15 cellular contexts compared by ENCODE assay signal in the genomic region with DNA sequence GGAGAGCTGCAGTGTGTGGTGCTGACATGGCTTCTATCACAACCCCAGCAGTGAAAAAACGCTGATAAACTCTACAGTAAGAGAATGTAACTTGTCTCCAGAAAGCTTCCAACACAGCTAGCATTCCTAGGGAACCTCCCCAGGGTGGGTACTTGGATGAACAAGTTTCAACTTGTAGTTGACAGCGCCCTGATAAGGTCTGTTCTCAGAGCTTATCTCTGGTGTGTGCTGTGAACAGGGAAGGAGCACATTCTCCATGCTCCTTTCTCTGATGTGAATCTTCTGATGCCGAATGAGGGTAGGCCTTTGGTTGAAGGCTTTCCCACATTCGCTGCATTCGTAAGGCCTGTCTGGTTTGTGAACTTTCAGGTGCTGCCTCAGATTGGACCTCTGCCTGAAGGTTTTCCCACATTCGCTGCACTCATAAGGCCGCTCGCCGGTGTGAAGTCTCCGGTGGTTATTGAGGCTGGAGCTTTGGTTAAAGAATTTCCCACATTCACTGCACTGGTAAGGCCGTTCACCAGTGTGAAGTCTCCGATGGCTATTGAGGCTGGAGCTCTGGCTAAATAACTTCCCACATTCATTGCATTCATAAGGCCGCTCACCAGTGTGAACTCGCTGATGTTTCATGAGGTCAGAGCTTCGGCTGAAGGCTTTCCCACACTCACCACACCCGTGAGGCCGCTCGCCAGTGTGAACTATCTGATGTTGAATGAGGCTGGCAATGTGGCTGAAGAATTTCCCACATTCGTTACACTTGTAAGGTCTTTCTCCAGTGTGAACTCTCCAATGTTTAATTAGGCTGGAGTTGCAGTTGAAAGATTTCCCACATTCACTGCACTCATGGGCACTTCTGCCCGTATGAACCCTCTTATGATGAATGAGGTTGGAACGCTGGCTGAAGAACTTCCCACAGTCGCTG. TPM values are rescaled to one million over a fixed set of nuclear protein-coding genes. Genes with fewer than 3 reads are reported as not detected.
DNase-seq lines count a peak whose midpoint lies in the region; ATAC-seq and TF ChIP-seq lines count a peak whose summit lies in the region.
"Had no signal": no experiment of that assay in that cellular context is flagged by ENCODE, and none has a peak within 500 bp of the region (broad histone marks: within the 10 kb centered on the region; RNA-seq: fewer than 3 reads in every experiment).

No MANE protein-coding gene starts in this region.

- H3K4me1 Mint-ChIP-seq in CD8-positive, alpha-beta T cell (ENCODE audit: low read depth) = peaks cover 26% of the 10 kb centered on the region
- peaks cover 15% of the 10 kb centered on the region for H3K4me1 Mint-ChIP-seq in osteocyte (ENCODE audit: unreplicated experiment)

- no peak overlapping the region for H3K4me3 Mint-ChIP-seq in CD8-positive, alpha-beta T cell
- no peak overlapping the region for H3K4me3 Mint-ChIP-seq in osteocyte (ENCODE audit: unreplicated experiment)
- H3K4me3 Mint-ChIP-seq: HFFc6 had no signal

- peaks cover 80% of the 10 kb centered on the region for H3K9me3 ChIP-seq in CD8-positive, alpha-beta T cell (ENCODE audit: low read length)
- peaks cover 59% of the 10 kb centered on the region for H3K9me3 ChIP-seq in HUES48 (ENCODE audit: control insufficient read depth, insufficient read depth, low read length)
- H3K9me3 ChIP-seq in duodenal mucosa (ENCODE audit: control insufficient read depth in 1 of 2, low read length in 2 of 2) = peaks cover 67 to 79% of the 10 kb centered on the region in 2 donors

- peaks cover 92% of the 10 kb centered on the region for H3K36me3 Mint-ChIP-seq in CD8-positive, alpha-beta T cell
- H3K36me3 Mint-ChIP-seq in osteocyte (ENCODE audit: unreplicated experiment) = peaks cover 58% of the 10 kb centered on the region

- H3K27me3 Mint-ChIP-seq in CD8-positive, alpha-beta T cell (ENCODE audit: low read depth) = no peaks in the 10 kb centered on the region
- no peaks in the 10 kb centered on the region for H3K27me3 Mint-ChIP-seq in osteocyte (ENCODE audit: unreplicated experiment)

- peaks cover 15% of the 10 kb centered on the region for H3K4me1 ChIP-seq in CD8-positive, alpha-beta T cell (ENCODE audit: insufficient read depth, low read length)
- H3K4me1 ChIP-seq in HUES48 (ENCODE audit: control insufficient read depth, insufficient read depth, low read length) (peaks cover 8% of the 10 kb centered on the region; the same call in 1 of the 2 replicates), duodenal mucosa (ENCODE audit: control insufficient read depth in 1 of 2, insufficient read depth in 2 of 2, low read length in 2 of 2) (peaks cover 12 to 14% of the 10 kb centered on the region in 2 donors)

- no peaks in the 10 kb centered on the region for H3K27me3 ChIP-seq in CD8-positive, alpha-beta T cell (ENCODE audit: insufficient read depth, low read length)
- H3K27me3 ChIP-seq in HUES48 (ENCODE audit: control insufficient read depth, insufficient read depth, low read length) (peaks cover 6% of the 10 kb centered on the region), duodenal mucosa (ENCODE audit: control insufficient read depth in 1 of 2, insufficient read depth in 2 of 2, low read length in 2 of 2) (no peaks in the 10 kb centered on the region)

- peaks cover 56% of the 10 kb centered on the region for H3K9me3 Mint-ChIP-seq in CD8-positive, alpha-beta T cell
- H3K9me3 Mint-ChIP-seq in osteocyte (ENCODE audit: unreplicated experiment) = peaks cover 39% of the 10 kb centered on the region

- H3K27ac ChIP-seq in CD8-positive, alpha-beta T cell (ENCODE audit: low read depth, low read length) = no peak overlapping the region
- H3K27ac ChIP-seq in HUES48 (ENCODE audit: low read depth, low read length) (no peak overlapping the region), duodenal mucosa (ENCODE audit: low read depth, low read length) (no peak overlapping the region)

- intact Hi-C loops in CD8-positive, alpha-beta T cell (cut with DNase I, micrococcal nuclease) = no loop called here

- TF ChIP-seq CTCF in CD8-positive, alpha-beta T cell (IDR thresholded peaks at IDR 0.05) = no peak
- no peak for TF ChIP-seq CTCF in osteocyte (IDR thresholded peaks at IDR 0.05)

- DNase-seq in CD8-positive, alpha-beta T cell = no peak
- peak; percentile 72 for DNase-seq in osteocyte (ENCODE audit: extremely low spot score, unreplicated experiment)
- DNase-seq in NOMO-1 (lab: John Stamatoyannopoulos, UW; ENCODE audit: unreplicated experiment in 2 of 2) = no peak
- DNase-seq in putamen (ENCODE audit: low spot score) = no peak
- DNase-seq: DMS79, GOT3, HFFc6, IMR-90, NCI-H1417, NCI-H2029, NCI-H510A, SHP77 treated with DMSO at 0.1 percent for 48 hours had no signal

- H3K27ac Mint-ChIP-seq in CD8-positive, alpha-beta T cell = no peak overlapping the region
- no peak overlapping the region for H3K27ac Mint-ChIP-seq in osteocyte (ENCODE audit: unreplicated experiment)
- H3K27ac Mint-ChIP-seq: HFFc6 had no signal

- H3K9ac ChIP-seq in HUES48 (ENCODE audit: low read depth, low read length) (no peak overlapping the region), duodenal mucosa (ENCODE audit: low read depth in 1 of 2, low read length in 2 of 2) (no peak overlapping the region)

- peaks cover 39% of the 10 kb centered on the region for H3K36me3 ChIP-seq in CD8-positive, alpha-beta T cell (ENCODE audit: insufficient read depth, low read length)
- H3K36me3 ChIP-seq in HUES48 (ENCODE audit: control insufficient read depth, insufficient read depth, low read length) = peaks cover 32% of the 10 kb centered on the region
- H3K36me3 ChIP-seq in duodenal mucosa (ENCODE audit: control insufficient read depth in 1 of 2, insufficient read depth in 2 of 2, low read length in 2 of 2) = peaks cover 45 to 56% of the 10 kb centered on the region in 2 donors

- peak overlapping the region; percentile 24 for H3K4me3 ChIP-seq in CD8-positive, alpha-beta T cell (ENCODE audit: low read depth, low read length)
- H3K4me3 ChIP-seq in HUES48 (ENCODE audit: low read depth, low read length) (0 out of 2 replicates have a peak overlapping the region, but pooled peaks have one; percentile 2), duodenal mucosa (ENCODE audit: low read depth in 1 of 2, low read length in 2 of 2) (peak overlapping the region; percentile 7 to 36)

- no peak for ATAC-seq in CD8-positive, alpha-beta T cell
- ATAC-seq in HG03045 (IDR thresholded peaks at IDR 0.05; ENCODE audit: unreplicated experiment) = no peak

- POLR2A ChIA-PET in CD8-positive, alpha-beta T cell (lab: Charles Lee) = interaction anchor here (1.1 to 1.3 kb wide), 3 partner anchors 10 to 120 kb away, joined by 3 to 4 read pairs (median 3); a partner anchor contains a TSS

- CTCF ChIA-PET in CD8-positive, alpha-beta T cell (lab: Charles Lee) = no interaction called here

RNA-seq across cellular contexts. Expression of a gene that starts 5.9 kb away (rescaled TPM):
- 1 to 10 TPM; 5.0 to 5.7 TPM for total RNA-seq in CD8-positive, alpha-beta T cell
- 3.0 and 4.1 TPM in 2 replicates for total RNA-seq in osteocyte

RNA-seq across cellular contexts. Expression of a gene that starts 31.4 kb away (rescaled TPM):
- total RNA-seq in CD8-positive, alpha-beta T cell = 1 to 10 TPM; 1.4 to 1.5 TPM
- 3.9 and 6.2 TPM in 2 replicates for total RNA-seq in osteocyte

RNA-seq across cellular contexts. Expression of a gene that starts 42.0 kb away (rescaled TPM):
- total RNA-seq in CD8-positive, alpha-beta T cell = 100 to 1,000 TPM; 207 to 221 TPM
- 77.8 and 80.8 TPM in 2 replicates for total RNA-seq in osteocyte
